Comparison of ENCODE assay signal across 19 cellular contexts in the genomic region with DNA sequence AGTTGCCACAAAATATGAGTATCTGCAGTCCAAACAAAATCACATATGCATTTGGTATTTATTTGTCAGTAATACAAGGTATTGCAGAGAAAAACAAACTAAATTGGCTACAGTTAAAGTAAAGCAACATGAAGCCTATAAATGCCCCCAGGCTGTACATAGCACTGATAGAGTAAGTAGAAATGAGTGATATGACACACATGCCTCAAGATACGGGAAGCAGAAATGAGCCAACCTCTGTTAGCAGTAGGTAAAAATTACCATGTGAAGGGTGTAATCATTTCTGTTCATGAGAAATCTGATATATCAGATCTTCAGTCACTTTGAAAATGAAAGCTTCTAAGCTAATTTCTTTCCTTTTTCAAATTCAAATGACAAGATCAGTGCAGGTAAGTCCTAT.
"Had no signal": no experiment of that assay in that cellular context is flagged by ENCODE, and none has a peak within 500 bp of the region (broad histone marks: within the 10 kb centered on the region; RNA-seq: fewer than 3 reads in every experiment).

No MANE protein-coding gene starts in this region.

- H3K27me3 ChIP-seq: esophagus muscularis mucosa, gastroesophageal sphincter, neutrophil, spleen, tibial artery, upper lobe of right lung had no signal

- H3K4me1 ChIP-seq: esophagus muscularis mucosa, gastroesophageal sphincter, spleen, upper lobe of right lung had no signal

- ATAC-seq: gastroesophageal sphincter; left lobe of liver; mucosa of descending colon; naive thymus-derived CD8-positive, alpha-beta T cell; stimulated activated memory B cell treated with anti-CD40 and anti-IgM and Interleukin-4, amounts not matched to agents 10 μg/mL and 1 μg/mL and 100 μg/mL, for 72 hours had no signal

- H3K4me3 ChIP-seq: coronary artery, esophagus muscularis mucosa, gastroesophageal sphincter, mucosa of descending colon, spleen, tibial artery, upper lobe of right lung had no signal

- H3K9me3 ChIP-seq: esophagus muscularis mucosa, gastroesophageal sphincter, mucosa of descending colon, neutrophil, spleen, tibial artery, upper lobe of right lung had no signal

- H3K27ac ChIP-seq: coronary artery, epithelial cell of prostate, esophagus muscularis mucosa, gastroesophageal sphincter, neutrophil, spleen, tibial artery, upper lobe of right lung had no signal

- DNase-seq: effector CD8-positive, alpha-beta T cell; glutamatergic neuron; islet precursor cell; mucosa of descending colon; naive thymus-derived CD8-positive, alpha-beta T cell; posterior cingulate gyrus; spleen; stimulated activated CD4-positive, alpha-beta T cell treated with anti-CD3 and anti-CD28 coated beads, Interleukin-15, amount 100 ng/mL, for 24 hours; stimulated activated CD4-positive, alpha-beta T cell treated with anti-CD3 and anti-CD28 coated beads, Interleukin-1b, Interleukin-23, amount 100 ng/mL, for 48 hours; stimulated activated CD4-positive, alpha-beta T cell treated with anti-CD3 and anti-CD28 coated beads, Interleukin-4, amount 100 ng/mL, for 24 hours; tibial artery; upper lobe of right lung had no signal

- H3K36me3 ChIP-seq: esophagus muscularis mucosa, gastroesophageal sphincter, neutrophil, spleen, tibial artery, upper lobe of right lung had no signal
